8 cellular contexts compared by ENCODE assay signal in genomic region chr1:28208818-28209441, GRCh38. TPM values are rescaled to one million over a fixed set of nuclear protein-coding genes. Genes with fewer than 3 reads are reported as not detected.
DNase-seq lines count a peak whose midpoint lies in the region; ATAC-seq and TF ChIP-seq lines count a peak whose summit lies in the region.

No MANE protein-coding gene starts in this region.

- peaks cover 0 to 37% (median 12%) of the 10 kb centered on the region in 4 donors for H3K4me1 ChIP-seq in stomach

- no peak overlapping the region for H3K4me3 ChIP-seq in stomach

- H3K27ac ChIP-seq in epithelial cell of prostate (peak overlapping the region; percentile 3), stomach (no peak overlapping the region)

- intact Hi-C loops in stomach (cut with DNase I; ENCODE audit: low total_unique reads), result no loop called here

- peak; percentile 65 for DNase-seq in AG08396 (ENCODE audit: low spot score)
- DNase-seq in GM19240 (ENCODE audit: insufficient read length, low spot score), result peak; percentile 29
- peak; percentile 22 for DNase-seq in NCI-H82 treated with DMSO at 0.1 percent for 48 hours (lab: John Stamatoyannopoulos, UW; ENCODE audit: unreplicated experiment)
- peak; percentile 72 for DNase-seq in activated CD8-positive, alpha-beta memory T cell treated with anti-CD3 and anti-CD28 coated beads for 24 hours
- peak; percentile 14 for DNase-seq in epithelial cell of prostate (ENCODE audit: low read depth, low spot score)
- peak; percentile 69 for DNase-seq in mucosa of gallbladder (ENCODE audit: low spot score)
- peak; percentile 65 for DNase-seq in stomach

- WGBS in stomach, 5 donors, result 25 to 29% (median 28%) methylated on average over 4 of the region's 4 CpGs

- TF ChIP-seq POLR2A in stomach (IDR thresholded peaks at IDR 0.05), result no peak

- peaks cover 27 to 92% (median 86%) of the 10 kb centered on the region in 4 donors for H3K36me3 ChIP-seq in stomach

- no peaks in the 10 kb centered on the region for H3K9me3 ChIP-seq in stomach

- H3K27me3 ChIP-seq in stomach, result no peaks in the 10 kb centered on the region

- peak in 5 of 7 experiments; percentile 30 to 64 (median 55) for TF ChIP-seq CTCF in stomach (IDR thresholded peaks at IDR 0.05)

- no peak for ATAC-seq in HG02852 (IDR thresholded peaks at IDR 0.05; ENCODE audit: unreplicated experiment)

- no peak for TF ChIP-seq EP300 in stomach (IDR thresholded peaks at IDR 0.05)

RNA-seq across cellular contexts. Expression of gene DNAJC8, which starts 23.9 kb away (rescaled TPM):
- total RNA-seq in mucosa of gallbladder, result 61.9 TPM
- total RNA-seq in stomach, result 100 to 1,000 TPM in 1 of 5 donors, 10 to 100 TPM in 4; 38.4 to 111 (median 79.7) TPM
- 10 to 100 TPM; 59.5 to 75.6 (median 73.2) TPM for polyA plus RNA-seq in stomach

RNA-seq across cellular contexts. Expression of gene ATP5IF1, which starts 27.0 kb away (rescaled TPM):
- total RNA-seq in mucosa of gallbladder, result 208 TPM
- total RNA-seq in stomach, result 100 to 1,000 TPM; 146 to 548 (median 341) TPM
- polyA plus RNA-seq in stomach, result 100 to 1,000 TPM; 520 to 559 (median 540) TPM

RNA-seq across cellular contexts. Expression of gene PTAFR, which starts 32.4 kb away (rescaled TPM):
- total RNA-seq in mucosa of gallbladder (9.8 TPM), stomach (1 to 10 TPM in 3 of 5 donors, under 1 TPM in 1, not detected in 1; 0.45 to 3.5 (median 2.5) TPM)
- 1 to 10 TPM; 1.2 to 1.9 (median 1.7) TPM for polyA plus RNA-seq in stomach

RNA-seq across cellular contexts. Expression of gene SESN2, which starts 50.4 kb away (rescaled TPM):
- 19.6 TPM for total RNA-seq in mucosa of gallbladder
- total RNA-seq in stomach, result 10 to 100 TPM in 1 of 5 donors, 1 to 10 TPM in 4; 2.3 to 20.3 (median 3.3) TPM
- 10 to 100 TPM in 1 of 3 donors, 1 to 10 TPM in 2; 6.7 to 11.5 (median 7.9) TPM for polyA plus RNA-seq in stomach

Comparison
In these comparisons a context has a peak if more than half of its experiments do, and no peak if none do; other contexts are left out.
1. DNase-seq: peak in every context shown above with its lines; median percentile 72 in activated CD8-positive, alpha-beta memory T cell treated with anti-CD3 and anti-CD28 coated beads for 24 hours; 69 in mucosa of gallbladder; 65 in AG08396; 65 in stomach; 29 in GM19240; 22 in NCI-H82 treated with DMSO at 0.1 percent for 48 hours; 14 in epithelial cell of prostate.